ENCODE assay signal across 24 cellular contexts in genomic region chr19:55044771-55045716, GRCh38. TPM values are rescaled to one million over a fixed set of nuclear protein-coding genes. Genes with fewer than 3 reads are reported as not detected.
DNase-seq lines count a peak whose midpoint lies in the region; ATAC-seq and TF ChIP-seq lines count a peak whose summit lies in the region.
"Had no signal": no experiment of that assay in that cellular context is flagged by ENCODE, and none has a peak within 500 bp of the region (broad histone marks: within the 10 kb centered on the region; RNA-seq: fewer than 3 reads in every experiment).

No MANE protein-coding gene starts in this region.

- DNase-seq in GM23338 (ENCODE audit: low spot score) (no peak), T-helper 17 cell (no peak), endodermal cell (peak; percentile 66), upper lobe of left lung (no peak), PC-9 (no peak)
- DNase-seq in naive thymus-derived CD4-positive, alpha-beta T cell = no peak
- DNase-seq: ACHN; CD4-positive, alpha-beta memory T cell; DND-41; Karpas-422; MV-4-11; NCI-H1105 treated with DMSO at 0.1 percent for 48 hours; NCI-H2029 treated with DMSO at 0.1 percent for 48 hours; NCI-H226; NCI-H510A treated with DMSO at 0.1 percent for 48 hours; NCI-H748 treated with DMSO at 0.1 percent for 48 hours; NK-92 treated with Interleukin-12 subunit alpha and Interleukin-12 subunit beta, amount 100 ng/mL, for 24 hours; Peyer's patch had no signal

- H3K4me1 ChIP-seq in GM23338 (ENCODE audit: insufficient read depth) = no peaks in the 10 kb centered on the region
- H3K4me1 ChIP-seq in endodermal cell (ENCODE audit: control insufficient read depth, insufficient read depth, low read length) = no peaks in the 10 kb centered on the region
- peaks cover 0 to 5% (median 2%) of the 10 kb centered on the region in 4 donors for H3K4me1 ChIP-seq in upper lobe of left lung
- peaks cover 11 to 19% of the 10 kb centered on the region in 2 donors for H3K4me1 ChIP-seq in naive thymus-derived CD4-positive, alpha-beta T cell (ENCODE audit: control insufficient read depth in 2 of 2, insufficient read depth in 2 of 2, low read length in 2 of 2)
- H3K4me1 ChIP-seq in PC-9 (replicated peaks; ENCODE audit: insufficient read depth) = no peaks in the 10 kb centered on the region
- H3K4me1 ChIP-seq: HAP-1, SJSA1 had no signal

- BruUV-seq in PC-9 (replicated peaks; lab: Mats Ljungman, UMichigan) = no TSS peak

- H3K9me3 Mint-ChIP-seq in GM23338 (no peaks in the 10 kb centered on the region), endodermal cell (no peaks in the 10 kb centered on the region)
- no peaks in the 10 kb centered on the region for H3K9me3 Mint-ChIP-seq in naive thymus-derived CD4-positive, alpha-beta T cell
- H3K9me3 Mint-ChIP-seq: CD4-positive, alpha-beta memory T cell; IgD-negative memory B cell had no signal

- peaks cover 13% of the 10 kb centered on the region; the same call in 1 of the 2 replicates for H3K79me2 ChIP-seq in GM23338 (replicated peaks; ENCODE audit: insufficient read depth)
- no peaks in the 10 kb centered on the region for H3K79me2 ChIP-seq in PC-9 (ENCODE audit: low read depth)

- H4K20me1 ChIP-seq in GM23338 (replicated peaks; ENCODE audit: insufficient read depth) (peaks cover 21% of the 10 kb centered on the region; the same call in 1 of the 2 replicates), PC-9 (ENCODE audit: insufficient read depth) (peaks cover 46% of the 10 kb centered on the region)

- H3K4me2 ChIP-seq in GM23338 (no peak overlapping the region), PC-9 (no peak overlapping the region)
- H3K4me2 ChIP-seq: BLaER1 treated with 17β-estradiol and CSF1 and Interleukin-3, amounts not matched to agents 10 nM and 100 nM had no signal

- H3K9me2 ChIP-seq in GM23338 (ENCODE audit: insufficient read depth) (no peaks in the 10 kb centered on the region), PC-9 (ENCODE audit: insufficient read depth) (no peaks in the 10 kb centered on the region)

- H3K27ac ChIP-seq in GM23338 (ENCODE audit: low read depth) = no peak overlapping the region
- H3K27ac ChIP-seq in endodermal cell (ENCODE audit: low read depth, low read length) = no peak overlapping the region
- no peak overlapping the region for H3K27ac ChIP-seq in upper lobe of left lung
- no peak overlapping the region for H3K27ac ChIP-seq in naive thymus-derived CD4-positive, alpha-beta T cell (ENCODE audit: low read depth, low read length)
- no peak overlapping the region for H3K27ac ChIP-seq in PC-9
- H3K27ac ChIP-seq: BLaER1 treated with 17β-estradiol and CSF1 and Interleukin-3, amounts not matched to agents 10 nM and 100 nM; Peyer's patch; SJSA1 had no signal

- H3K36me3 Mint-ChIP-seq in GM23338 (ENCODE audit: low read depth) = peaks cover 49% of the 10 kb centered on the region
- no peaks in the 10 kb centered on the region for H3K36me3 Mint-ChIP-seq in T-helper 17 cell (ENCODE audit: low read depth)
- H3K36me3 Mint-ChIP-seq in endodermal cell (ENCODE audit: low read depth) = peaks cover 75% of the 10 kb centered on the region
- peaks cover 0 to 32% (median 5%) of the 10 kb centered on the region in 5 donors for H3K36me3 Mint-ChIP-seq in naive thymus-derived CD4-positive, alpha-beta T cell

- intact Hi-C loops in naive thymus-derived CD4-positive, alpha-beta T cell (cut with micrococcal nuclease) = no loop called here
- intact Hi-C loops in PC-9 (cut with micrococcal nuclease; ENCODE audit: unreplicated experiment) = no loop called here

- H3K9me3 ChIP-seq in T-helper 17 cell (ENCODE audit: control insufficient read depth, low read length, poor library complexity, severe bottlenecking) = no peaks in the 10 kb centered on the region
- no peaks in the 10 kb centered on the region for H3K9me3 ChIP-seq in endodermal cell (ENCODE audit: control insufficient read depth, low read length)
- H3K9me3 ChIP-seq in upper lobe of left lung = no peaks in the 10 kb centered on the region
- H3K9me3 ChIP-seq in naive thymus-derived CD4-positive, alpha-beta T cell (ENCODE audit: control insufficient read depth in 2 of 3, low read length in 3 of 3) = no peaks in the 10 kb centered on the region
- no peaks in the 10 kb centered on the region for H3K9me3 ChIP-seq in PC-9 (ENCODE audit: insufficient read depth, low read depth)
- H3K9me3 ChIP-seq: BLaER1 treated with 17β-estradiol and CSF1 and Interleukin-3, amounts not matched to agents 10 nM and 100 nM; HAP-1; Peyer's patch; SJSA1 had no signal

- H3K4me3 Mint-ChIP-seq in GM23338 = no peak overlapping the region
- peak overlapping the region; percentile 52 for H3K4me3 Mint-ChIP-seq in T-helper 17 cell
- H3K4me3 Mint-ChIP-seq in endodermal cell = no peak overlapping the region
- H3K4me3 Mint-ChIP-seq in naive thymus-derived CD4-positive, alpha-beta T cell = no peak overlapping the region
- H3K4me3 Mint-ChIP-seq: IgD-negative memory B cell had no signal

- H3K27ac Mint-ChIP-seq in GM23338 = no peak overlapping the region
- no peak overlapping the region for H3K27ac Mint-ChIP-seq in T-helper 17 cell
- no peak overlapping the region for H3K27ac Mint-ChIP-seq in endodermal cell
- peak overlapping the region in 2 of 9 donors; percentile 19 to 30 for H3K27ac Mint-ChIP-seq in naive thymus-derived CD4-positive, alpha-beta T cell
- H3K27ac Mint-ChIP-seq: IgD-negative memory B cell had no signal

- H3K27me3 Mint-ChIP-seq in GM23338 (ENCODE audit: insufficient read depth, low read depth, poor library complexity) = no peaks in the 10 kb centered on the region
- H3K27me3 Mint-ChIP-seq in T-helper 17 cell = no peaks in the 10 kb centered on the region
- no peaks in the 10 kb centered on the region for H3K27me3 Mint-ChIP-seq in endodermal cell (ENCODE audit: insufficient read depth)
- no peaks in the 10 kb centered on the region for H3K27me3 Mint-ChIP-seq in naive thymus-derived CD4-positive, alpha-beta T cell
- H3K27me3 Mint-ChIP-seq: CD4-positive, alpha-beta memory T cell; IgD-negative memory B cell had no signal

- TF ChIP-seq POLR2A in upper lobe of left lung (IDR thresholded peaks at IDR 0.05) = no peak

- ATAC-seq in GM23338 (peak; percentile 60), T-helper 17 cell (no peak), upper lobe of left lung (ENCODE audit: low FRiP score in 2 of 2) (peak; percentile 10 to 12), HG02973 (IDR thresholded peaks at IDR 0.05; ENCODE audit: unreplicated experiment) (no peak)
- no peak for ATAC-seq in naive thymus-derived CD4-positive, alpha-beta T cell

- H3F3A ChIP-seq in GM23338 (replicated peaks; ENCODE audit: low read depth) = no peaks in the 10 kb centered on the region
- H3F3A ChIP-seq in PC-9 (ENCODE audit: insufficient read depth, low read depth) = peaks cover 22% of the 10 kb centered on the region; the same call in 1 of the 2 replicates

- no peak overlapping the region for H2AFZ ChIP-seq in GM23338
- no peak overlapping the region for H2AFZ ChIP-seq in PC-9

- no peaks in the 10 kb centered on the region for H3K27me3 ChIP-seq in GM23338 (ENCODE audit: insufficient read depth)
- H3K27me3 ChIP-seq in endodermal cell (ENCODE audit: control insufficient read depth, insufficient read depth, low read length, poor library complexity, severe bottlenecking) = no peaks in the 10 kb centered on the region
- no peaks in the 10 kb centered on the region for H3K27me3 ChIP-seq in upper lobe of left lung
- H3K27me3 ChIP-seq in naive thymus-derived CD4-positive, alpha-beta T cell (ENCODE audit: control insufficient read depth in 2 of 2, insufficient read depth in 2 of 2, low read length in 2 of 2) = no peaks in the 10 kb centered on the region
- H3K27me3 ChIP-seq in PC-9 (ENCODE audit: insufficient read depth, low read depth) = no peaks in the 10 kb centered on the region
- H3K27me3 ChIP-seq: Peyer's patch, SJSA1 had no signal

- POLR2A ChIA-PET in naive thymus-derived CD4-positive, alpha-beta T cell (lab: Charles Lee) = interaction anchor here (0.6 to 0.7 kb wide), 2 partner anchors 276 to 649 kb away, joined by 3 read pairs; no protein-coding TSS in a partner anchor
- POLR2A ChIA-PET in PC-9 (lab: Charles Lee; ENCODE audit: unreplicated experiment) = no interaction called here

- H3K4me1 Mint-ChIP-seq in GM23338 (no peaks in the 10 kb centered on the region), T-helper 17 cell (peaks cover 15% of the 10 kb centered on the region), endodermal cell (no peaks in the 10 kb centered on the region)
- H3K4me1 Mint-ChIP-seq in naive thymus-derived CD4-positive, alpha-beta T cell = peaks cover 15 to 29% (median 22%) of the 10 kb centered on the region in 7 donors

- WGBS in endodermal cell (ENCODE audit: insufficient coverage in 1 of 2, insufficient read length in 1 of 2), 2 experiments = 96 to 97% methylated on average over 24 to 30 of the region's 30 CpGs
- WGBS in upper lobe of left lung, 2 donors = 97 to 99% methylated on average over 20 to 26 of the region's 30 CpGs

- no peak for TF ChIP-seq EP300 in upper lobe of left lung (IDR thresholded peaks at IDR 0.05)

- H3K4me3 ChIP-seq in GM23338 = no peak overlapping the region
- no peak overlapping the region for H3K4me3 ChIP-seq in endodermal cell (ENCODE audit: low read length)
- H3K4me3 ChIP-seq in upper lobe of left lung = no peak overlapping the region
- no peak overlapping the region for H3K4me3 ChIP-seq in naive thymus-derived CD4-positive, alpha-beta T cell (ENCODE audit: low read length)
- H3K4me3 ChIP-seq in PC-9 = no peak overlapping the region
- H3K4me3 ChIP-seq: BLaER1 treated with 17β-estradiol and CSF1 and Interleukin-3, amounts not matched to agents 10 nM and 100 nM; HAP-1; Peyer's patch; SJSA1 had no signal

- H3K36me3 ChIP-seq in GM23338 (ENCODE audit: insufficient read depth) (peaks cover 4% of the 10 kb centered on the region; the same call in 1 of the 2 replicates), endodermal cell (ENCODE audit: control insufficient read depth, insufficient read depth, low read length) (peaks cover 87% of the 10 kb centered on the region), upper lobe of left lung (peaks cover 32 to 70% (median 60%) of the 10 kb centered on the region in 4 donors), PC-9 (ENCODE audit: low read depth) (peaks cover 11% of the 10 kb centered on the region)
- H3K36me3 ChIP-seq in naive thymus-derived CD4-positive, alpha-beta T cell (ENCODE audit: control insufficient read depth in 2 of 3, insufficient read depth in 3 of 3, low read length in 3 of 3) = peaks cover 0 to 55% (median 5%) of the 10 kb centered on the region in 3 experiments

- CTCF ChIA-PET in naive thymus-derived CD4-positive, alpha-beta T cell (lab: Charles Lee) = no interaction called here
- CTCF ChIA-PET in PC-9 (lab: Charles Lee) = no interaction called here

- peak in 1 of 2 experiments; percentile 51; a peak in 2 of 4 replicates for TF ChIP-seq CTCF in GM23338 (conservative IDR thresholded peaks at IDR 0.05; ENCODE audit: low read depth in 2 of 2)
- peak; percentile 38 for TF ChIP-seq CTCF in endodermal cell (conservative IDR thresholded peaks at IDR 0.05)
- no peak for TF ChIP-seq CTCF in upper lobe of left lung (IDR thresholded peaks at IDR 0.05)
- TF ChIP-seq CTCF in PC-9 (conservative IDR thresholded peaks at IDR 0.05) = no peak

- no peak overlapping the region for H3K9ac ChIP-seq in endodermal cell (ENCODE audit: extremely low read depth, low read length, poor library complexity, severe bottlenecking)
- H3K9ac ChIP-seq: BLaER1 treated with 17β-estradiol and CSF1 and Interleukin-3, amounts not matched to agents 10 nM and 100 nM had no signal

RNA-seq across cellular contexts. Expression of gene GP6, which starts 7.0 kb away (rescaled TPM):
- 0.17 TPM in 1 of 2 replicates, not detected in the other for total RNA-seq in GM23338 (2014; rRNA removed; shearing (Covaris generic))
- polyA plus RNA-seq in GM23338 (2016; fragmentation: Nextera tagmentation; extraction: Ambion mirVana) = 1.3 TPM in 2 replicates
- 10 to 100 TPM in 1 of 2 donors, 1 to 10 TPM in 1; 1.8 to 22.1 TPM for total RNA-seq in T-helper 17 cell
- total RNA-seq in endodermal cell = under 1 TPM in 1 of 2 donors, not detected in 1; 0.22 TPM
- not detected for polyA plus RNA-seq in endodermal cell (2013, experiment 1 of 2)
- polyA plus RNA-seq in endodermal cell (2013, experiment 2 of 2) = 0.41 TPM
- total RNA-seq in upper lobe of left lung = 1 to 10 TPM in 2 of 6 donors, under 1 TPM in 3, not detected in 1; 0.26 to 6.3 (median 0.98) TPM
- total RNA-seq in naive thymus-derived CD4-positive, alpha-beta T cell = 1 to 10 TPM in 1 of 5 experiments, under 1 TPM in 4; 0.27 to 1.2 (median 0.51) TPM
- polyA plus RNA-seq in naive thymus-derived CD4-positive, alpha-beta T cell = under 1 TPM; 0.14 to 0.33 TPM
- 0.76 and 1.3 TPM in 2 replicates for total RNA-seq in PC-9 (2021)
- total RNA-seq: M059J, SJSA1 had no signal
- polyA plus RNA-seq: CD4-positive, alpha-beta memory T cell had no signal

RNA-seq across cellular contexts. Expression of gene RDH13, which starts 17.9 kb away (rescaled TPM):
- 32.3 and 36.5 TPM in 2 replicates for total RNA-seq in GM23338 (2014; rRNA removed; shearing (Covaris generic))
- polyA plus RNA-seq in GM23338 (2016; fragmentation: Nextera tagmentation; extraction: Ambion mirVana) = 23.0 and 28.0 TPM in 2 replicates
- total RNA-seq in T-helper 17 cell (10 to 100 TPM; 11.3 to 12.9 TPM), endodermal cell (10 to 100 TPM; 20.6 to 39.0 TPM), upper lobe of left lung (10 to 100 TPM; 24.0 to 72.3 (median 28.1) TPM), PC-9 (2021) (39.8 and 42.1 TPM in 2 replicates)
- 9.6 TPM for polyA plus RNA-seq in endodermal cell (2013, experiment 1 of 2)
- 9.2 TPM for polyA plus RNA-seq in endodermal cell (2013, experiment 2 of 2)
- total RNA-seq in naive thymus-derived CD4-positive, alpha-beta T cell = 10 to 100 TPM; 14.5 to 24.8 (median 19.0) TPM
- 10 to 100 TPM in 1 of 2 donors, 1 to 10 TPM in 1; 9.4 to 24.8 TPM for polyA plus RNA-seq in naive thymus-derived CD4-positive, alpha-beta T cell

RNA-seq across cellular contexts. Expression of gene EPS8L1, which starts 30.6 kb away (rescaled TPM):
- 40.6 and 47.5 TPM in 2 replicates for total RNA-seq in GM23338 (2014; rRNA removed; shearing (Covaris generic))
- 51.2 and 61.3 TPM in 2 replicates for polyA plus RNA-seq in GM23338 (2016; fragmentation: Nextera tagmentation; extraction: Ambion mirVana)
- total RNA-seq in T-helper 17 cell (1 to 10 TPM; 1.8 to 3.3 TPM), endodermal cell (10 to 100 TPM; 29.4 to 52.8 TPM), upper lobe of left lung (10 to 100 TPM; 30.2 to 55.7 (median 43.3) TPM), PC-9 (2021) (111 and 162 TPM in 2 replicates)
- 14.5 TPM for polyA plus RNA-seq in endodermal cell (2013, experiment 1 of 2)
- 14.3 TPM for polyA plus RNA-seq in endodermal cell (2013, experiment 2 of 2)
- total RNA-seq in naive thymus-derived CD4-positive, alpha-beta T cell = 1 to 10 TPM in 4 of 5 experiments, under 1 TPM in 1; 0.76 to 6.8 (median 2.0) TPM
- under 1 TPM in 1 of 2 donors, not detected in 1; 0.09 TPM for polyA plus RNA-seq in naive thymus-derived CD4-positive, alpha-beta T cell

Comparison
In these comparisons a context has a peak if more than half of its experiments do, and no peak if none do; other contexts are left out.
1. ATAC-seq: peak in GM23338 (single experiment) and upper lobe of left lung (2 of 2); none in T-helper 17 cell (single experiment), naive thymus-derived CD4-positive, alpha-beta T cell (single experiment) and HG02973 (single experiment).